15 cellular contexts compared by ENCODE assay signal in genomic region chr20:61371501-61372150, GRCh38.
"Had no signal": no experiment of that assay in that cellular context is flagged by ENCODE, and none has a peak within 500 bp of the region (broad histone marks: within the 10 kb centered on the region; RNA-seq: fewer than 3 reads in every experiment).

No MANE protein-coding gene starts in this region.

- H3K4me3 ChIP-seq: breast epithelium, hepatocyte, left ventricle myocardium inferior, sigmoid colon had no signal

- H3K27me3 Mint-ChIP-seq: activated CD4-positive, alpha-beta T cell treated with anti-CD3 and anti-CD28 coated beads, Interleukin-2, amount 10 ng/mL, durations not matched to agents 7 days and 5 days; activated naive CD8-positive, alpha-beta T cell treated with anti-CD3 and anti-CD28 coated beads, Interleukin-2, amount 10 ng/mL, durations not matched to agents 7 days and 5 days; memory B cell had no signal

- DNase-seq: activated CD4-positive, alpha-beta T cell treated with anti-CD3 and anti-CD28 coated beads, Interleukin-2, amount 10 ng/mL, durations not matched to agents 7 days and 5 days; activated CD4-positive, CD25-positive, alpha-beta regulatory T cell; activated CD8-positive, alpha-beta memory T cell treated with anti-CD3 and anti-CD28 coated beads for 24 hours; activated naive CD4-positive, alpha-beta T cell; activated naive CD8-positive, alpha-beta T cell treated with anti-CD3 and anti-CD28 coated beads, Interleukin-2, amount 10 ng/mL, durations not matched to agents 7 days and 5 days; erythroblast; left ventricle myocardium inferior; naive thymus-derived CD8-positive, alpha-beta T cell; sigmoid colon; stimulated activated CD4-positive, alpha-beta T cell treated with anti-CD3 and anti-CD28 coated beads, Interleukin-12 subunit alpha, Interleukin-12 subunit beta, amount 100 ng/mL, for 4 hours had no signal

- H3K4me3 Mint-ChIP-seq: activated CD4-positive, alpha-beta T cell treated with anti-CD3 and anti-CD28 coated beads, Interleukin-2, amount 10 ng/mL, durations not matched to agents 7 days and 5 days; activated naive CD8-positive, alpha-beta T cell treated with anti-CD3 and anti-CD28 coated beads, Interleukin-2, amount 10 ng/mL, durations not matched to agents 7 days and 5 days; memory B cell; naive thymus-derived CD8-positive, alpha-beta T cell; stimulated activated effector memory CD8-positive, alpha-beta T cell treated with anti-CD3 and anti-CD28 coated beads, Interleukin-12 subunit alpha, Interleukin-12 subunit beta, amount 100 ng/mL, for 72 hours; T-helper 2 cell treated with Interferon-gamma antibody and Interleukin-4, amounts not matched to agents 5 μg/mL and 100 μg/mL, for 36 hours had no signal

- H3K27ac Mint-ChIP-seq: activated CD4-positive, alpha-beta T cell treated with anti-CD3 and anti-CD28 coated beads, Interleukin-2, amount 10 ng/mL, durations not matched to agents 7 days and 5 days; activated naive CD8-positive, alpha-beta T cell treated with anti-CD3 and anti-CD28 coated beads, Interleukin-2, amount 10 ng/mL, durations not matched to agents 7 days and 5 days; memory B cell; stimulated activated effector memory CD8-positive, alpha-beta T cell treated with anti-CD3 and anti-CD28 coated beads, Interleukin-12 subunit alpha, Interleukin-12 subunit beta, amount 100 ng/mL, for 72 hours; T-helper 2 cell treated with Interferon-gamma antibody and Interleukin-4, amounts not matched to agents 5 μg/mL and 100 μg/mL, for 36 hours had no signal

- H3K4me1 Mint-ChIP-seq: activated CD4-positive, alpha-beta T cell treated with anti-CD3 and anti-CD28 coated beads, Interleukin-2, amount 10 ng/mL, durations not matched to agents 7 days and 5 days; activated naive CD8-positive, alpha-beta T cell treated with anti-CD3 and anti-CD28 coated beads, Interleukin-2, amount 10 ng/mL, durations not matched to agents 7 days and 5 days; memory B cell; naive thymus-derived CD8-positive, alpha-beta T cell; stimulated activated effector memory CD8-positive, alpha-beta T cell treated with anti-CD3 and anti-CD28 coated beads, Interleukin-12 subunit alpha, Interleukin-12 subunit beta, amount 100 ng/mL, for 72 hours had no signal

- H3K36me3 Mint-ChIP-seq: activated naive CD8-positive, alpha-beta T cell treated with anti-CD3 and anti-CD28 coated beads, Interleukin-2, amount 10 ng/mL, durations not matched to agents 7 days and 5 days; memory B cell; naive thymus-derived CD8-positive, alpha-beta T cell; stimulated activated effector memory CD8-positive, alpha-beta T cell treated with anti-CD3 and anti-CD28 coated beads, Interleukin-12 subunit alpha, Interleukin-12 subunit beta, amount 100 ng/mL, for 72 hours had no signal

- ATAC-seq: naive thymus-derived CD8-positive, alpha-beta T cell had no signal

- H3K27me3 ChIP-seq: hepatocyte had no signal

- H3K27ac ChIP-seq: breast epithelium, hepatocyte, left ventricle myocardium inferior, sigmoid colon had no signal

- H3K9me3 Mint-ChIP-seq: activated CD4-positive, alpha-beta T cell treated with anti-CD3 and anti-CD28 coated beads, Interleukin-2, amount 10 ng/mL, durations not matched to agents 7 days and 5 days; activated naive CD8-positive, alpha-beta T cell treated with anti-CD3 and anti-CD28 coated beads, Interleukin-2, amount 10 ng/mL, durations not matched to agents 7 days and 5 days; T-helper 2 cell treated with Interferon-gamma antibody and Interleukin-4, amounts not matched to agents 5 μg/mL and 100 μg/mL, for 36 hours had no signal
